In genomic region chrX:123835661-123836371, GRCh38 we compare ENCODE assay signal across 8 cellular contexts. TPM values are rescaled to one million over a fixed set of nuclear protein-coding genes. Genes with fewer than 3 reads are reported as not detected.
DNase-seq lines count a peak whose midpoint lies in the region; ATAC-seq and TF ChIP-seq lines count a peak whose summit lies in the region.

No MANE protein-coding gene starts in this region.

- H3K27me3 Mint-ChIP-seq in activated CD4-positive, alpha-beta memory T cell treated with anti-CD3 and anti-CD28 coated beads, Interleukin-2, amount 10 ng/mL, durations not matched to agents 7 days and 5 days = peaks cover 5% of the 10 kb centered on the region

- TF ChIP-seq CTCF in WERI-Rb-1 (IDR thresholded peaks at IDR 0.05; ENCODE audit: low read depth, low read length) (no peak), tibial artery (IDR thresholded peaks at IDR 0.05) (no peak), heart left ventricle (IDR thresholded peaks at IDR 0.05) (no peak)

- no peak overlapping the region for H3K27ac Mint-ChIP-seq in activated CD4-positive, alpha-beta memory T cell treated with anti-CD3 and anti-CD28 coated beads, Interleukin-2, amount 10 ng/mL, durations not matched to agents 7 days and 5 days

- no peak overlapping the region for H3K4me3 ChIP-seq in WERI-Rb-1 (ENCODE audit: low read depth, low read length)
- no peak overlapping the region for H3K4me3 ChIP-seq in tibial artery
- no peak overlapping the region for H3K4me3 ChIP-seq in heart left ventricle

- CTCF ChIA-PET in activated CD4-positive, alpha-beta memory T cell treated with anti-CD3 and anti-CD28 coated beads, Interleukin-2, amount 10 ng/mL, durations not matched to agents 7 days and 5 days (lab: Charles Lee) = interaction anchor here (0.7 to 1.6 kb wide), 4 partner anchors 48 to 211 kb away, joined by 3 to 5 read pairs (median 3); no protein-coding TSS in a partner anchor

- POLR2A ChIA-PET in activated CD4-positive, alpha-beta memory T cell treated with anti-CD3 and anti-CD28 coated beads, Interleukin-2, amount 10 ng/mL, durations not matched to agents 7 days and 5 days (lab: Charles Lee) = interaction anchor here (0.9 kb wide), 1 partner anchor 127 kb away, joined by 3 read pairs; no protein-coding TSS in a partner anchor

- ATAC-seq in HG02852 (IDR thresholded peaks at IDR 0.05; ENCODE audit: unreplicated experiment) = peak; percentile 41
- ATAC-seq in HG03439 (IDR thresholded peaks at IDR 0.05; ENCODE audit: unreplicated experiment) = no peak
- no peak for ATAC-seq in heart left ventricle

- no peaks in the 10 kb centered on the region for H3K36me3 Mint-ChIP-seq in activated CD4-positive, alpha-beta memory T cell treated with anti-CD3 and anti-CD28 coated beads, Interleukin-2, amount 10 ng/mL, durations not matched to agents 7 days and 5 days (ENCODE audit: low read depth)

- intact Hi-C loops in tibial artery (cut with DNase I; ENCODE audit: low total_unique reads) (no loop called here), heart left ventricle (cut with DNase I) (loop anchor here in 2 of 10 donors (10.0 kb wide), 1 partner anchor 119 kb away; no protein-coding TSS in a partner anchor)

- H3K27ac ChIP-seq in WERI-Rb-1 = no peak overlapping the region
- no peak overlapping the region for H3K27ac ChIP-seq in tibial artery
- no peak overlapping the region for H3K27ac ChIP-seq in heart left ventricle

- H3K4me1 Mint-ChIP-seq in activated CD4-positive, alpha-beta memory T cell treated with anti-CD3 and anti-CD28 coated beads, Interleukin-2, amount 10 ng/mL, durations not matched to agents 7 days and 5 days = peaks cover 3% of the 10 kb centered on the region

- no peaks in the 10 kb centered on the region for H3K9me3 Mint-ChIP-seq in activated CD4-positive, alpha-beta memory T cell treated with anti-CD3 and anti-CD28 coated beads, Interleukin-2, amount 10 ng/mL, durations not matched to agents 7 days and 5 days

- H3K4me1 ChIP-seq in tibial artery (no peaks in the 10 kb centered on the region), heart left ventricle (no peaks in the 10 kb centered on the region)

- no peaks in the 10 kb centered on the region for H3K9me3 ChIP-seq in WERI-Rb-1 (ENCODE audit: severe bottlenecking)
- H3K9me3 ChIP-seq in tibial artery = no peaks in the 10 kb centered on the region
- H3K9me3 ChIP-seq in heart left ventricle = no peaks in the 10 kb centered on the region

- DNase-seq in EL (peak; percentile 61), kidney glomerular epithelial cell (lab: John Stamatoyannopoulos, UW) (peak; percentile 56), WERI-Rb-1 (no peak), tibial artery (no peak), heart left ventricle (no peak)
- peak; percentile 17 for DNase-seq in activated CD4-positive, alpha-beta memory T cell treated with anti-CD3 and anti-CD28 coated beads, Interleukin-2, amount 10 ng/mL, durations not matched to agents 7 days and 5 days

- H3K4me3 Mint-ChIP-seq in activated CD4-positive, alpha-beta memory T cell treated with anti-CD3 and anti-CD28 coated beads, Interleukin-2, amount 10 ng/mL, durations not matched to agents 7 days and 5 days = no peak overlapping the region

- WGBS in heart left ventricle, 4 donors = 80 to 93% (median 86%) methylated on average over 6 of the region's 6 CpGs

- TF ChIP-seq POLR2A in heart left ventricle (IDR thresholded peaks at IDR 0.05) = no peak

- H3K36me3 ChIP-seq in WERI-Rb-1 (no peaks in the 10 kb centered on the region), tibial artery (no peaks in the 10 kb centered on the region), heart left ventricle (no peaks in the 10 kb centered on the region)

- peaks cover 2% of the 10 kb centered on the region for H3K27me3 ChIP-seq in WERI-Rb-1 (ENCODE audit: insufficient read depth, low read depth, severe bottlenecking)
- no peaks in the 10 kb centered on the region for H3K27me3 ChIP-seq in tibial artery
- H3K27me3 ChIP-seq in heart left ventricle = no peaks in the 10 kb centered on the region

RNA-seq across cellular contexts. Expression of gene XIAP, which starts 24.0 kb away (rescaled TPM):
- 10 to 100 TPM; 47.6 to 53.3 TPM for total RNA-seq in activated CD4-positive, alpha-beta memory T cell treated with anti-CD3 and anti-CD28 coated beads, Interleukin-2, amount 10 ng/mL, durations not matched to agents 7 days and 5 days
- total RNA-seq in heart left ventricle = 10 to 100 TPM; 19.5 to 44.3 (median 26.5) TPM
- polyA plus RNA-seq in heart left ventricle = 10 to 100 TPM in 1 of 2 donors, 1 to 10 TPM in 1; 6.8 to 15.5 TPM

Comparison
In these comparisons a context has a peak if more than half of its experiments do, and no peak if none do; other contexts are left out.
1. DNase-seq: peak in EL (single experiment), activated CD4-positive, alpha-beta memory T cell treated with anti-CD3 and anti-CD28 coated beads, Interleukin-2, amount 10 ng/mL, durations not matched to agents 7 days and 5 days (single experiment) and kidney glomerular epithelial cell (single experiment); none in WERI-Rb-1 (single experiment), tibial artery (0 of 2) and heart left ventricle (0 of 5).